Comparison of ENCODE assay signal across 1 cellular context in genomic region chr3:170997966-170998913, GRCh38.
TF ChIP-seq lines count a peak whose summit lies in the region.

No MANE protein-coding gene starts in this region.

TF ChIP-seq in HepG2, 621 proteins besides CTCF, POLR2A, EP300 and RAD21 (continued from another document and continues in another):
- TF ChIP-seq ELK4 (CRISPR knock-in tag; IDR thresholded peaks at IDR 0.05; ENCODE audit: borderline replicate concordance): no peak
- TF ChIP-seq ZNF354B (CRISPR knock-in tag; IDR thresholded peaks at IDR 0.05): no peak
- no peak for TF ChIP-seq MTERF4 (CRISPR knock-in tag; IDR thresholded peaks at IDR 0.05)
- no peak for TF ChIP-seq ZNF567 (CRISPR knock-in tag; IDR thresholded peaks at IDR 0.05; ENCODE audit: borderline replicate concordance)
- TF ChIP-seq, protein P1, sequence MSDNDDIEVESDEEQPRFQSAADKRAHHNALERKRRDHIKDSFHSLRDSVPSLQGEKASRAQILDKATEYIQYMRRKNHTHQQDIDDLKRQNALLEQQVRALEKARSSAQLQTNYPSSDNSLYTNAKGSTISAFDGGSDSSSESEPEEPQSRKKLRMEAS (IDR thresholded peaks at IDR 0.05): 0 out of 2 replicates have a peak, but pooled peaks have one; percentile 12
- TF ChIP-seq PHF8 (CRISPR knock-in tag; IDR thresholded peaks at IDR 0.05): peak; percentile 40; the same call in 1 of the 2 replicates
- TF ChIP-seq, protein P2, sequence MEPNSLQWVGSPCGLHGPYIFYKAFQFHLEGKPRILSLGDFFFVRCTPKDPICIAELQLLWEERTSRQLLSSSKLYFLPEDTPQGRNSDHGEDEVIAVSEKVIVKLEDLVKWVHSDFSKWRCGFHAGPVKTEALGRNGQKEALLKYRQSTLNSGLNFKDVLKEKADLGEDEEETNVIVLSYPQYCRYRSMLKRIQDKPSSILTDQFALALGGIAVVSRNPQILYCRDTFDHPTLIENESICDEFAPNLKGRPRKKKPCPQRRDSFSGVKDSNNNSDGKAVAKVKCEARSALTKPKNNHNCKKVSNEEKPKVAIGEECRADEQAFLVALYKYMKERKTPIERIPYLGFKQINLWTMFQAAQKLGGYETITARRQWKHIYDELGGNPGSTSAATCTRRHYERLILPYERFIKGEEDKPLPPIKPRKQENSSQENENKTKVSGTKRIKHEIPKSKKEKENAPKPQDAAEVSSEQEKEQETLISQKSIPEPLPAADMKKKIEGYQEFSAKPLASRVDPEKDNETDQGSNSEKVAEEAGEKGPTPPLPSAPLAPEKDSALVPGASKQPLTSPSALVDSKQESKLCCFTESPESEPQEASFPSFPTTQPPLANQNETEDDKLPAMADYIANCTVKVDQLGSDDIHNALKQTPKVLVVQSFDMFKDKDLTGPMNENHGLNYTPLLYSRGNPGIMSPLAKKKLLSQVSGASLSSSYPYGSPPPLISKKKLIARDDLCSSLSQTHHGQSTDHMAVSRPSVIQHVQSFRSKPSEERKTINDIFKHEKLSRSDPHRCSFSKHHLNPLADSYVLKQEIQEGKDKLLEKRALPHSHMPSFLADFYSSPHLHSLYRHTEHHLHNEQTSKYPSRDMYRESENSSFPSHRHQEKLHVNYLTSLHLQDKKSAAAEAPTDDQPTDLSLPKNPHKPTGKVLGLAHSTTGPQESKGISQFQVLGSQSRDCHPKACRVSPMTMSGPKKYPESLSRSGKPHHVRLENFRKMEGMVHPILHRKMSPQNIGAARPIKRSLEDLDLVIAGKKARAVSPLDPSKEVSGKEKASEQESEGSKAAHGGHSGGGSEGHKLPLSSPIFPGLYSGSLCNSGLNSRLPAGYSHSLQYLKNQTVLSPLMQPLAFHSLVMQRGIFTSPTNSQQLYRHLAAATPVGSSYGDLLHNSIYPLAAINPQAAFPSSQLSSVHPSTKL (CRISPR knock-in tag; IDR thresholded peaks at IDR 0.05): peak; percentile 89
- TF ChIP-seq ZBTB2 (CRISPR knock-in tag; IDR thresholded peaks at IDR 0.05; ENCODE audit: low read depth): no peak
- peak; percentile 65; the same call in 1 of the 2 replicates for TF ChIP-seq ZFP36L2 (CRISPR knock-in tag; IDR thresholded peaks at IDR 0.05)
- TF ChIP-seq NCOA2 (CRISPR knock-in tag; IDR thresholded peaks at IDR 0.05): peak; percentile 90
- peak; percentile 21 for TF ChIP-seq STAG1 (CRISPR knock-in tag; IDR thresholded peaks at IDR 0.05)
- peak; percentile 79; the same call in 1 of the 2 replicates for TF ChIP-seq MED13 (CRISPR knock-in tag; IDR thresholded peaks at IDR 0.05)
- peak; percentile 76 for TF ChIP-seq ELF3 (CRISPR knock-in tag; IDR thresholded peaks at IDR 0.05)
- no peak for TF ChIP-seq RFX1 (IDR thresholded peaks at IDR 0.05)
- TF ChIP-seq, protein P3, sequence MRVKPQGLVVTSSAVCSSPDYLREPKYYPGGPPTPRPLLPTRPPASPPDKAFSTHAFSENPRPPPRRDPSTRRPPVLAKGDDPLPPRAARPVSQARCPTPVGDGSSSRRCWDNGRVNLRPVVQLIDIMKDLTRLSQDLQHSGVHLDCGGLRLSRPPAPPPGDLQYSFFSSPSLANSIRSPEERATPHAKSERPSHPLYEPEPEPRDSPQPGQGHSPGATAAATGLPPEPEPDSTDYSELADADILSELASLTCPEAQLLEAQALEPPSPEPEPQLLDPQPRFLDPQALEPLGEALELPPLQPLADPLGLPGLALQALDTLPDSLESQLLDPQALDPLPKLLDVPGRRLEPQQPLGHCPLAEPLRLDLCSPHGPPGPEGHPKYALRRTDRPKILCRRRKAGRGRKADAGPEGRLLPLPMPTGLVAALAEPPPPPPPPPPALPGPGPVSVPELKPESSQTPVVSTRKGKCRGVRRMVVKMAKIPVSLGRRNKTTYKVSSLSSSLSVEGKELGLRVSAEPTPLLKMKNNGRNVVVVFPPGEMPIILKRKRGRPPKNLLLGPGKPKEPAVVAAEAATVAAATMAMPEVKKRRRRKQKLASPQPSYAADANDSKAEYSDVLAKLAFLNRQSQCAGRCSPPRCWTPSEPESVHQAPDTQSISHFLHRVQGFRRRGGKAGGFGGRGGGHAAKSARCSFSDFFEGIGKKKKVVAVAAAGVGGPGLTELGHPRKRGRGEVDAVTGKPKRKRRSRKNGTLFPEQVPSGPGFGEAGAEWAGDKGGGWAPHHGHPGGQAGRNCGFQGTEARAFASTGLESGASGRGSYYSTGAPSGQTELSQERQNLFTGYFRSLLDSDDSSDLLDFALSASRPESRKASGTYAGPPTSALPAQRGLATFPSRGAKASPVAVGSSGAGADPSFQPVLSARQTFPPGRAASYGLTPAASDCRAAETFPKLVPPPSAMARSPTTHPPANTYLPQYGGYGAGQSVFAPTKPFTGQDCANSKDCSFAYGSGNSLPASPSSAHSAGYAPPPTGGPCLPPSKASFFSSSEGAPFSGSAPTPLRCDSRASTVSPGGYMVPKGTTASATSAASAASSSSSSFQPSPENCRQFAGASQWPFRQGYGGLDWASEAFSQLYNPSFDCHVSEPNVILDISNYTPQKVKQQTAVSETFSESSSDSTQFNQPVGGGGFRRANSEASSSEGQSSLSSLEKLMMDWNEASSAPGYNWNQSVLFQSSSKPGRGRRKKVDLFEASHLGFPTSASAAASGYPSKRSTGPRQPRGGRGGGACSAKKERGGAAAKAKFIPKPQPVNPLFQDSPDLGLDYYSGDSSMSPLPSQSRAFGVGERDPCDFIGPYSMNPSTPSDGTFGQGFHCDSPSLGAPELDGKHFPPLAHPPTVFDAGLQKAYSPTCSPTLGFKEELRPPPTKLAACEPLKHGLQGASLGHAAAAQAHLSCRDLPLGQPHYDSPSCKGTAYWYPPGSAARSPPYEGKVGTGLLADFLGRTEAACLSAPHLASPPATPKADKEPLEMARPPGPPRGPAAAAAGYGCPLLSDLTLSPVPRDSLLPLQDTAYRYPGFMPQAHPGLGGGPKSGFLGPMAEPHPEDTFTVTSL (CRISPR knock-in tag; IDR thresholded peaks at IDR 0.05; ENCODE audit: borderline replicate concordance): peak; percentile 91; the same call in 1 of the 2 replicates
- TF ChIP-seq, protein P4, sequence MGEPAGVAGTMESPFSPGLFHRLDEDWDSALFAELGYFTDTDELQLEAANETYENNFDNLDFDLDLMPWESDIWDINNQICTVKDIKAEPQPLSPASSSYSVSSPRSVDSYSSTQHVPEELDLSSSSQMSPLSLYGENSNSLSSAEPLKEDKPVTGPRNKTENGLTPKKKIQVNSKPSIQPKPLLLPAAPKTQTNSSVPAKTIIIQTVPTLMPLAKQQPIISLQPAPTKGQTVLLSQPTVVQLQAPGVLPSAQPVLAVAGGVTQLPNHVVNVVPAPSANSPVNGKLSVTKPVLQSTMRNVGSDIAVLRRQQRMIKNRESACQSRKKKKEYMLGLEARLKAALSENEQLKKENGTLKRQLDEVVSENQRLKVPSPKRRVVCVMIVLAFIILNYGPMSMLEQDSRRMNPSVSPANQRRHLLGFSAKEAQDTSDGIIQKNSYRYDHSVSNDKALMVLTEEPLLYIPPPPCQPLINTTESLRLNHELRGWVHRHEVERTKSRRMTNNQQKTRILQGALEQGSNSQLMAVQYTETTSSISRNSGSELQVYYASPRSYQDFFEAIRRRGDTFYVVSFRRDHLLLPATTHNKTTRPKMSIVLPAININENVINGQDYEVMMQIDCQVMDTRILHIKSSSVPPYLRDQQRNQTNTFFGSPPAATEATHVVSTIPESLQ (CRISPR knock-in tag; conservative IDR thresholded peaks at IDR 0.05): no peak
- TF ChIP-seq, protein P5, sequence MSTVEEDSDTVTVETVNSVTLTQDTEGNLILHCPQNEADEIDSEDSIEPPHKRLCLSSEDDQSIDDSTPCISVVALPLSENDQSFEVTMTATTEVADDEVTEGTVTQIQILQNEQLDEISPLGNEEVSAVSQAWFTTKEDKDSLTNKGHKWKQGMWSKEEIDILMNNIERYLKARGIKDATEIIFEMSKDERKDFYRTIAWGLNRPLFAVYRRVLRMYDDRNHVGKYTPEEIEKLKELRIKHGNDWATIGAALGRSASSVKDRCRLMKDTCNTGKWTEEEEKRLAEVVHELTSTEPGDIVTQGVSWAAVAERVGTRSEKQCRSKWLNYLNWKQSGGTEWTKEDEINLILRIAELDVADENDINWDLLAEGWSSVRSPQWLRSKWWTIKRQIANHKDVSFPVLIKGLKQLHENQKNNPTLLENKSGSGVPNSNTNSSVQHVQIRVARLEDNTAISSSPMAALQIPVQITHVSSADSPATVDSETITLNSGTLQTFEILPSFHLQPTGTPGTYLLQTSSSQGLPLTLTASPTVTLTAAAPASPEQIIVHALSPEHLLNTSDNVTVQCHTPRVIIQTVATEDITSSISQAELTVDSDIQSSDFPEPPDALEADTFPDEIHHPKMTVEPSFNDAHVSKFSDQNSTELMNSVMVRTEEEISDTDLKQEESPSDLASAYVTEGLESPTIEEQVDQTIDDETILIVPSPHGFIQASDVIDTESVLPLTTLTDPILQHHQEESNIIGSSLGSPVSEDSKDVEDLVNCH (CRISPR knock-in tag; IDR thresholded peaks at IDR 0.05): peak; percentile 64; the same call in 1 of the 2 replicates
- peak; percentile 90 for TF ChIP-seq RARA (CRISPR knock-in tag; IDR thresholded peaks at IDR 0.05)
- TF ChIP-seq, protein P6, sequence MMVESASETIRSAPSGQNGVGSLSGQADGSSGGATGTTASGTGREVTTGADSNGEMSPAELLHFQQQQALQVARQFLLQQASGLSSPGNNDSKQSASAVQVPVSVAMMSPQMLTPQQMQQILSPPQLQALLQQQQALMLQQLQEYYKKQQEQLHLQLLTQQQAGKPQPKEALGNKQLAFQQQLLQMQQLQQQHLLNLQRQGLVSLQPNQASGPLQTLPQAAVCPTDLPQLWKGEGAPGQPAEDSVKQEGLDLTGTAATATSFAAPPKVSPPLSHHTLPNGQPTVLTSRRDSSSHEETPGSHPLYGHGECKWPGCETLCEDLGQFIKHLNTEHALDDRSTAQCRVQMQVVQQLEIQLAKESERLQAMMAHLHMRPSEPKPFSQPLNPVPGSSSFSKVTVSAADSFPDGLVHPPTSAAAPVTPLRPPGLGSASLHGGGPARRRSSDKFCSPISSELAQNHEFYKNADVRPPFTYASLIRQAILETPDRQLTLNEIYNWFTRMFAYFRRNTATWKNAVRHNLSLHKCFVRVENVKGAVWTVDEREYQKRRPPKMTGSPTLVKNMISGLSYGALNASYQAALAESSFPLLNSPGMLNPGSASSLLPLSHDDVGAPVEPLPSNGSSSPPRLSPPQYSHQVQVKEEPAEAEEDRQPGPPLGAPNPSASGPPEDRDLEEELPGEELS (CRISPR knock-in tag; IDR thresholded peaks at IDR 0.05): peak; percentile 84
- TF ChIP-seq GZF1 (CRISPR knock-in tag; IDR thresholded peaks at IDR 0.05): no peak
- TF ChIP-seq ZNF230 (CRISPR knock-in tag; IDR thresholded peaks at IDR 0.05): peak; percentile 75; the same call in 1 of the 2 replicates
- 0 out of 2 replicates have a peak, but pooled peaks have one; percentile 38 for TF ChIP-seq SKIL (CRISPR knock-in tag; IDR thresholded peaks at IDR 0.05; ENCODE audit: borderline replicate concordance)
- TF ChIP-seq MBNL3 (CRISPR knock-in tag; conservative IDR thresholded peaks at IDR 0.05): no peak
- peak; percentile 47; the same call in 1 of the 2 replicates for TF ChIP-seq ATF2 (CRISPR knock-in tag; IDR thresholded peaks at IDR 0.05)
- no peak for TF ChIP-seq ZNF530 (CRISPR knock-in tag; IDR thresholded peaks at IDR 0.05; ENCODE audit: low read depth)
